15 cellular contexts compared by ENCODE assay signal in the genomic region with DNA sequence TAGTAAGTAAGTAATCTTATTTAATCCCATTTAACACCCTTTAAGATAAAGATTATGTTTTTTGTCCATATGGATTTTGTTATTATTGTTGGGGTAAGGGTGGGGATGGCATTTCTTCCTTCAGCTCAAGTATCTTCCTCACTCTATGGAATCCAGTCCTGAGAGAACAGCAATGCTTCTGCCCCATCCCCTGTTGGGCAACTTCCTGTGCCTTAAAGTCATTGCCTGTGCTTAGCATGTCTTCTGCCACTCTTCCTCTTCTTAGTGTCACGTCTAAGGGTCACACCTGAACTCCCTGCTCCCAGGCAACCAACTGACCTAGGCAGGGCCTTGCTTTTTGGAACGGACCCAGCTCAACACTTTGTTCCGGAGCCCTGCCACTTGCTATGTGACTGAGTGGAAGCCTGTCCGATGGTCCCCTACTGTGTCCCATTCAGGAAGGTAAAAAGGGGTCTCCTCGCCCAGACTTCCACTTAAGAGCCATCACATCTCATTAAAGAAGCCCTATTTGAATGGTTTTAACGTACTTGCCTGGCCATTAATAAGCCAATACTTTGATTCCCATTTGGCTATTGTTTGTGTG.
"Had no signal": no experiment of that assay in that cellular context is flagged by ENCODE, and none has a peak within 500 bp of the region (broad histone marks: within the 10 kb centered on the region; RNA-seq: fewer than 3 reads in every experiment).

No MANE protein-coding gene starts in this region.

- DNase-seq: activated CD4-positive, alpha-beta memory T cell treated with anti-CD3 and anti-CD28 coated beads, Interleukin-2, amount 10 ng/mL, durations not matched to agents 7 days and 5 days; activated gamma-delta T cell treated with Interleukin-2 at 50 U/mL for 16 hours; activated T-cell treated with anti-CD3 and anti-CD28 coated beads, Interleukin-2, amount 50 U/mL, for 72 hours; hypothalamus; lower lobe of right lung; naive B cell; nucleus accumbens; psoas muscle; spleen; stimulated activated CD4-positive, alpha-beta T cell treated with anti-CD3 and anti-CD28 coated beads, Interleukin-1b, Interleukin-23, amount 100 ng/mL, for 48 hours; stimulated activated naive B cell treated with anti-CD40 and anti-IgM and Interleukin-4, amounts not matched to agents 10 μg/mL and 1 μg/mL and 100 μg/mL, for 72 hours; substantia nigra had no signal

- H3K36me3 Mint-ChIP-seq: naive B cell; stimulated activated naive B cell treated with anti-CD40 and anti-IgM and Interleukin-4, amounts not matched to agents 10 μg/mL and 1 μg/mL and 100 μg/mL, for 72 hours had no signal

- H3K27me3 Mint-ChIP-seq: activated CD4-positive, alpha-beta memory T cell treated with anti-CD3 and anti-CD28 coated beads, Interleukin-2, amount 10 ng/mL, durations not matched to agents 7 days and 5 days; stimulated activated naive B cell treated with anti-CD40 and anti-IgM and Interleukin-4, amounts not matched to agents 10 μg/mL and 1 μg/mL and 100 μg/mL, for 72 hours; type B pancreatic cell had no signal

- H3K4me3 ChIP-seq: ascending aorta, lower lobe of right lung, psoas muscle, spleen had no signal

- H3K4me1 ChIP-seq: ascending aorta, lower lobe of right lung, psoas muscle, spleen had no signal

- H3K27ac ChIP-seq: ascending aorta, lower lobe of right lung, psoas muscle, spleen had no signal

- H3K27me3 ChIP-seq: ascending aorta, spleen had no signal

- H3K4me1 Mint-ChIP-seq: activated CD4-positive, alpha-beta memory T cell treated with anti-CD3 and anti-CD28 coated beads, Interleukin-2, amount 10 ng/mL, durations not matched to agents 7 days and 5 days; naive B cell; stimulated activated naive B cell treated with anti-CD40 and anti-IgM and Interleukin-4, amounts not matched to agents 10 μg/mL and 1 μg/mL and 100 μg/mL, for 72 hours had no signal

- H3K4me3 Mint-ChIP-seq: activated CD4-positive, alpha-beta memory T cell treated with anti-CD3 and anti-CD28 coated beads, Interleukin-2, amount 10 ng/mL, durations not matched to agents 7 days and 5 days; activated T-cell treated with anti-CD3 and anti-CD28 coated beads, Interleukin-2, amount 50 U/mL, for 72 hours; naive B cell; stimulated activated naive B cell treated with anti-CD40 and anti-IgM and Interleukin-4, amounts not matched to agents 10 μg/mL and 1 μg/mL and 100 μg/mL, for 72 hours; type B pancreatic cell had no signal

- H3K9me3 Mint-ChIP-seq: activated CD4-positive, alpha-beta memory T cell treated with anti-CD3 and anti-CD28 coated beads, Interleukin-2, amount 10 ng/mL, durations not matched to agents 7 days and 5 days; activated T-cell treated with anti-CD3 and anti-CD28 coated beads, Interleukin-2, amount 50 U/mL, for 72 hours; naive B cell; stimulated activated naive B cell treated with anti-CD40 and anti-IgM and Interleukin-4, amounts not matched to agents 10 μg/mL and 1 μg/mL and 100 μg/mL, for 72 hours; type B pancreatic cell had no signal

- H3K27ac Mint-ChIP-seq: activated CD4-positive, alpha-beta memory T cell treated with anti-CD3 and anti-CD28 coated beads, Interleukin-2, amount 10 ng/mL, durations not matched to agents 7 days and 5 days; activated T-cell treated with anti-CD3 and anti-CD28 coated beads, Interleukin-2, amount 50 U/mL, for 72 hours; naive B cell; stimulated activated naive B cell treated with anti-CD40 and anti-IgM and Interleukin-4, amounts not matched to agents 10 μg/mL and 1 μg/mL and 100 μg/mL, for 72 hours; type B pancreatic cell had no signal

- H3K36me3 ChIP-seq: ascending aorta, lower lobe of right lung, spleen had no signal

- H3K9me3 ChIP-seq: ascending aorta, lower lobe of right lung, psoas muscle, spleen had no signal

- FAIRE-seq: bronchial epithelial cell had no signal
